Comparison of ENCODE assay signal across 38 cellular contexts in the genomic region with DNA sequence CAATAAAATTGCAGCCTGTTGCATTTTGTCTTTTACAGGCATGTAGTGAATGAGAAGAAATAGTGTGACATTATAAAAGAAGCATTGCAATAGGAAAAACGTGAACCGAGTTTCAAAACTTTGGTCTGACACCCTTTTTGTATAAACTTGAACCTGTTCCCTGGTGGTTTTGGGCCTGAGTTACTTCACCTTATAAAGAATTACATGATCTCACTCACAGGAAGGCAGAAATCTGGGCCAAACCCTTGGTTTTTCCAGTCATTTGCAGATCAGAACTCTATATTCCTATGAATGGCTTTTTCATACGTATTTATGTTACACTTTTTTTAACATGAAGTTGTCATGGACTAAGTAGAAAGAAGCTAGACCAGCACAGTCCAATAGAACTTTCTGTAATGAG.
"Had no signal": no experiment of that assay in that cellular context is flagged by ENCODE, and none has a peak within 500 bp of the region (broad histone marks: within the 10 kb centered on the region; RNA-seq: fewer than 3 reads in every experiment).

No MANE protein-coding gene starts in this region.

- H3K4me3 Mint-ChIP-seq: activated naive CD4-positive, alpha-beta T cell treated with anti-CD3 and anti-CD28 coated beads for 36 hours; activated naive CD4-positive, alpha-beta T cell treated with anti-CD3 and anti-CD28 coated beads, Interleukin-2, amount 10 ng/mL, durations not matched to agents 7 days and 5 days; activated naive CD4-positive, alpha-beta T cell treated with anti-CD3 and anti-CD28 coated beads, Interleukin-2, amount 50 U/mL, for 24 hours; activated naive CD8-positive, alpha-beta T cell; activated naive CD8-positive, alpha-beta T cell treated with anti-CD3 and anti-CD28 coated beads for 36 hours; activated naive CD8-positive, alpha-beta T cell treated with anti-CD3 and anti-CD28 coated beads, Interleukin-2, amount 10 ng/mL, durations not matched to agents 7 days and 5 days; activated naive CD8-positive, alpha-beta T cell treated with anti-CD3 and anti-CD28 coated beads, Interleukin-2, amount 50 U/mL, for 24 hours; activated T-cell treated with anti-CD3 and anti-CD28 coated beads, Interleukin-2, amount 50 U/mL, for 24 hours; activated T-cell treated with anti-CD3 and anti-CD28 coated beads, Interleukin-2, amount 50 U/mL, for 4 hours; activated T-cell treated with anti-CD3 and anti-CD28 coated beads, Interleukin-2, amount 50 U/mL, for 72 hours; activated T-helper 1 cell treated with anti-CD3 and anti-CD28 coated beads, Interleukin-12 subunit alpha, Interleukin-12 subunit beta, Interleukin-2, Interleukin-4 antibody, amounts not matched to agents 30 ng/mL and 10 ng/mL and 1 ng/mL, durations not matched to agents 14 hours and 24 hours and 36 hours; activated T-helper 17 cell treated with anti-CD3 and anti-CD28 coated beads, Interleukin-2, amount 50 U/mL, for 72 hours; brain; central memory CD8-positive, alpha-beta T cell had no signal

- H3K4me1 Mint-ChIP-seq: activated naive CD4-positive, alpha-beta T cell treated with anti-CD3 and anti-CD28 coated beads, Interleukin-2, amount 10 ng/mL, durations not matched to agents 7 days and 5 days; activated naive CD4-positive, alpha-beta T cell treated with anti-CD3 and anti-CD28 coated beads, Interleukin-2, amount 50 U/mL, for 24 hours; activated naive CD8-positive, alpha-beta T cell treated with anti-CD3 and anti-CD28 coated beads for 36 hours; activated naive CD8-positive, alpha-beta T cell treated with anti-CD3 and anti-CD28 coated beads, Interleukin-2, amount 50 U/mL, for 24 hours; activated T-helper 17 cell treated with anti-CD3 and anti-CD28 coated beads, Interleukin-2, amount 50 U/mL, for 72 hours; brain; central memory CD8-positive, alpha-beta T cell had no signal

- H3K27ac ChIP-seq: adrenal gland, ascending aorta, body of pancreas, brain microvascular endothelial cell, breast epithelium, cardiac muscle cell had no signal

- DNase-seq: activated effector memory CD4-positive, alpha-beta T cell treated with anti-CD3 and anti-CD28 coated beads, Interleukin-2, amount 50 U/mL, for 16 hours; activated effector memory CD4-positive, alpha-beta T cell treated with Interleukin-2 at 50 U/mL for 16 hours; activated gamma-delta T cell; activated gamma-delta T cell treated with Interleukin-2 at 50 U/mL for 16 hours; activated naive CD4-positive, alpha-beta T cell; activated naive CD4-positive, alpha-beta T cell treated with anti-CD3 and anti-CD28 coated beads for 36 hours; activated naive CD4-positive, alpha-beta T cell treated with anti-CD3 and anti-CD28 coated beads, Interleukin-2, amount 10 ng/mL, durations not matched to agents 7 days and 5 days; activated naive CD4-positive, alpha-beta T cell treated with anti-CD3 and anti-CD28 coated beads, Interleukin-2, amount 50 U/mL, for 16 hours; activated naive CD4-positive, alpha-beta T cell treated with Interleukin-2 at 50 U/mL for 16 hours; activated naive CD8-positive, alpha-beta T cell treated with anti-CD3 and anti-CD28 coated beads, Interleukin-2, amount 10 ng/mL, durations not matched to agents 7 days and 5 days; activated naive CD8-positive, alpha-beta T cell treated with anti-CD3 and anti-CD28 coated beads, Interleukin-2, amount 50 U/mL, for 24 hours; activated T-cell treated with anti-CD3 and anti-CD28 coated beads, Interleukin-2, amount 50 U/mL, for 1 hour; activated T-cell treated with anti-CD3 and anti-CD28 coated beads, Interleukin-2, amount 50 U/mL, for 24 hours; activated T-cell treated with anti-CD3 and anti-CD28 coated beads, Interleukin-2, amount 50 U/mL, for 4 hours; activated T-cell treated with anti-CD3 and anti-CD28 coated beads, Interleukin-2, amount 50 U/mL, for 48 hours; activated T-cell treated with anti-CD3 and anti-CD28 coated beads, Interleukin-2, amount 50 U/mL, for 72 hours; adrenal gland; amniotic stem cell; amygdala; anterior cingulate cortex; aorta; body of pancreas; brain microvascular endothelial cell; caudate nucleus; central memory CD4-positive, alpha-beta T cell; cerebellar nuclear complex had no signal

- H3K4me3 ChIP-seq: adrenal gland, ascending aorta, body of pancreas, breast epithelium, cardiac muscle cell had no signal

- H3K9me3 Mint-ChIP-seq: activated naive CD4-positive, alpha-beta T cell treated with anti-CD3 and anti-CD28 coated beads for 36 hours; activated naive CD4-positive, alpha-beta T cell treated with anti-CD3 and anti-CD28 coated beads, Interleukin-2, amount 10 ng/mL, durations not matched to agents 7 days and 5 days; activated naive CD4-positive, alpha-beta T cell treated with anti-CD3 and anti-CD28 coated beads, Interleukin-2, amount 50 U/mL, for 24 hours; activated naive CD8-positive, alpha-beta T cell treated with anti-CD3 and anti-CD28 coated beads for 36 hours; activated naive CD8-positive, alpha-beta T cell treated with anti-CD3 and anti-CD28 coated beads, Interleukin-2, amount 10 ng/mL, durations not matched to agents 7 days and 5 days; activated T-cell treated with anti-CD3 and anti-CD28 coated beads, Interleukin-2, amount 50 U/mL, for 24 hours; activated T-cell treated with anti-CD3 and anti-CD28 coated beads, Interleukin-2, amount 50 U/mL, for 4 hours; activated T-helper 1 cell treated with anti-CD3 and anti-CD28 coated beads, Interleukin-12 subunit alpha, Interleukin-12 subunit beta, Interleukin-2, Interleukin-4 antibody, amounts not matched to agents 30 ng/mL and 10 ng/mL and 1 ng/mL, durations not matched to agents 14 hours and 24 hours and 36 hours; activated T-helper 2 cell treated with anti-CD3 and anti-CD28 coated beads, Interferon-gamma antibody, Interleukin-2, Interleukin-4, amounts not matched to agents 10 μg/mL and 5 μg/mL and 100 μg/mL, durations not matched to agents 14 hours and 24 hours and 36 hours; brain; central memory CD8-positive, alpha-beta T cell had no signal

- H3K36me3 ChIP-seq: adrenal gland, ascending aorta, brain microvascular endothelial cell, cardiac muscle cell had no signal

- H3K9me3 ChIP-seq: adrenal gland, ascending aorta, body of pancreas, breast epithelium had no signal

- H3K36me3 Mint-ChIP-seq: activated naive CD4-positive, alpha-beta T cell treated with anti-CD3 and anti-CD28 coated beads, Interleukin-2, amount 10 ng/mL, durations not matched to agents 7 days and 5 days; activated naive CD4-positive, alpha-beta T cell treated with anti-CD3 and anti-CD28 coated beads, Interleukin-2, amount 50 U/mL, for 24 hours; activated naive CD4-positive, alpha-beta T cell treated with anti-CD3 and anti-CD28 coated beads, Interleukin-2, amount 50 U/mL, for 72 hours; activated naive CD8-positive, alpha-beta T cell; activated naive CD8-positive, alpha-beta T cell treated with anti-CD3 and anti-CD28 coated beads for 36 hours; activated naive CD8-positive, alpha-beta T cell treated with anti-CD3 and anti-CD28 coated beads, Interleukin-2, amount 10 ng/mL, durations not matched to agents 7 days and 5 days; brain had no signal

- H3K27me3 Mint-ChIP-seq: activated naive CD4-positive, alpha-beta T cell treated with anti-CD3 and anti-CD28 coated beads, Interleukin-2, amount 10 ng/mL, durations not matched to agents 7 days and 5 days; activated naive CD4-positive, alpha-beta T cell treated with anti-CD3 and anti-CD28 coated beads, Interleukin-2, amount 50 U/mL, for 24 hours; activated naive CD8-positive, alpha-beta T cell; activated naive CD8-positive, alpha-beta T cell treated with anti-CD3 and anti-CD28 coated beads for 36 hours; activated naive CD8-positive, alpha-beta T cell treated with anti-CD3 and anti-CD28 coated beads, Interleukin-2, amount 50 U/mL, for 24 hours; activated T-cell treated with anti-CD3 and anti-CD28 coated beads, Interleukin-2, amount 50 U/mL, for 24 hours; activated T-helper 17 cell treated with anti-CD3 and anti-CD28 coated beads, Interleukin-2, amount 50 U/mL, for 72 hours; central memory CD8-positive, alpha-beta T cell had no signal

- H3K27me3 ChIP-seq: adrenal gland, ascending aorta, body of pancreas, brain microvascular endothelial cell, breast epithelium, cardiac muscle cell had no signal

- H3K27ac Mint-ChIP-seq: activated naive CD4-positive, alpha-beta T cell treated with anti-CD3 and anti-CD28 coated beads for 36 hours; activated naive CD4-positive, alpha-beta T cell treated with anti-CD3 and anti-CD28 coated beads, Interleukin-2, amount 10 ng/mL, durations not matched to agents 7 days and 5 days; activated naive CD4-positive, alpha-beta T cell treated with anti-CD3 and anti-CD28 coated beads, Interleukin-2, amount 50 U/mL, for 24 hours; activated naive CD8-positive, alpha-beta T cell; activated naive CD8-positive, alpha-beta T cell treated with anti-CD3 and anti-CD28 coated beads for 36 hours; activated naive CD8-positive, alpha-beta T cell treated with anti-CD3 and anti-CD28 coated beads, Interleukin-2, amount 10 ng/mL, durations not matched to agents 7 days and 5 days; activated naive CD8-positive, alpha-beta T cell treated with anti-CD3 and anti-CD28 coated beads, Interleukin-2, amount 50 U/mL, for 24 hours; activated T-cell treated with anti-CD3 and anti-CD28 coated beads, Interleukin-2, amount 50 U/mL, for 24 hours; activated T-cell treated with anti-CD3 and anti-CD28 coated beads, Interleukin-2, amount 50 U/mL, for 72 hours; activated T-helper 1 cell treated with anti-CD3 and anti-CD28 coated beads, Interleukin-12 subunit alpha, Interleukin-12 subunit beta, Interleukin-2, Interleukin-4 antibody, amounts not matched to agents 30 ng/mL and 10 ng/mL and 1 ng/mL, durations not matched to agents 14 hours and 24 hours and 36 hours; activated T-helper 17 cell treated with anti-CD3 and anti-CD28 coated beads, Interleukin-2, amount 50 U/mL, for 72 hours; activated T-helper 2 cell treated with anti-CD3 and anti-CD28 coated beads, Interferon-gamma antibody, Interleukin-2, Interleukin-4, amounts not matched to agents 10 μg/mL and 5 μg/mL and 100 μg/mL, durations not matched to agents 14 hours and 24 hours and 36 hours; brain had no signal

- ATAC-seq: activated naive CD4-positive, alpha-beta T cell treated with anti-CD3 and anti-CD28 coated beads, Interleukin-2, amount 50 U/mL, for 72 hours; activated naive CD8-positive, alpha-beta T cell treated with anti-CD3 and anti-CD28 coated beads, Interleukin-2, amount 50 U/mL, for 24 hours; activated T-cell treated with anti-CD3 and anti-CD28 coated beads, Interleukin-2, amount 50 U/mL, for 4 hours; activated T-cell treated with anti-CD3 and anti-CD28 coated beads, Interleukin-2, amount 50 U/mL, for 72 hours; activated T-helper 17 cell treated with anti-CD3 and anti-CD28 coated beads, Interleukin-2, amount 50 U/mL, for 72 hours; body of pancreas had no signal

- H3K4me1 ChIP-seq: adrenal gland, ascending aorta, body of pancreas, breast epithelium had no signal
